Comparison of ENCODE assay signal across 22 cellular contexts in genomic region chr14:57656853-57657252, GRCh38.
"Had no signal": no experiment of that assay in that cellular context is flagged by ENCODE, and none has a peak within 500 bp of the region (broad histone marks: within the 10 kb centered on the region; RNA-seq: fewer than 3 reads in every experiment).

No MANE protein-coding gene starts in this region.

- FAIRE-seq: K562 had no signal

- ATAC-seq: activated CD4-positive, CD25-positive, alpha-beta regulatory T cell treated with anti-CD3 and anti-CD28 coated beads, Interleukin-2, amount 50 U/mL, for 24 hours; activated CD8-positive, alpha-beta T cell treated with anti-CD3 and anti-CD28 coated beads for 36 hours; activated T-cell treated with anti-CD3 and anti-CD28 coated beads, Interleukin-2, amount 50 U/mL, for 72 hours; K562; Panc1 had no signal

- H3K4me3 ChIP-seq: K562 had no signal

- DNase-seq: activated CD4-positive, alpha-beta T cell treated with anti-CD3 and anti-CD28 coated beads for 4 hours; activated CD8-positive, alpha-beta memory T cell treated with anti-CD3 and anti-CD28 coated beads, Interleukin-2, amount 50 U/mL, for 4 hours; activated CD8-positive, alpha-beta T cell treated with anti-CD3 and anti-CD28 coated beads for 36 hours; activated gamma-delta T cell treated with Interleukin-2 at 50 U/mL for 16 hours; activated naive CD4-positive, alpha-beta T cell treated with anti-CD3 and anti-CD28 coated beads, Interleukin-2, amount 10 ng/mL, durations not matched to agents 7 days and 5 days; activated naive CD8-positive, alpha-beta T cell treated with anti-CD3 and anti-CD28 coated beads for 36 hours; activated T-cell treated with anti-CD3 and anti-CD28 coated beads, Interleukin-2, amount 50 U/mL, for 72 hours; anterior cingulate cortex; Karpas-422; NCI-H1092; NCI-H1417; NCI-H1694 treated with DMSO at 0.1 percent for 48 hours; NCI-H2029 treated with DMSO at 0.1 percent for 48 hours; NCI-H345; NCI-H510A treated with DMSO at 0.1 percent for 48 hours; NCI-H69; NK-92 treated with Interleukin-12 subunit alpha and Interleukin-12 subunit beta, amount 100 ng/mL, for 24 hours; OCI-M1; RPMI8226 had no signal
